Comparison of ENCODE assay signal across 6 cellular contexts in the genomic region with DNA sequence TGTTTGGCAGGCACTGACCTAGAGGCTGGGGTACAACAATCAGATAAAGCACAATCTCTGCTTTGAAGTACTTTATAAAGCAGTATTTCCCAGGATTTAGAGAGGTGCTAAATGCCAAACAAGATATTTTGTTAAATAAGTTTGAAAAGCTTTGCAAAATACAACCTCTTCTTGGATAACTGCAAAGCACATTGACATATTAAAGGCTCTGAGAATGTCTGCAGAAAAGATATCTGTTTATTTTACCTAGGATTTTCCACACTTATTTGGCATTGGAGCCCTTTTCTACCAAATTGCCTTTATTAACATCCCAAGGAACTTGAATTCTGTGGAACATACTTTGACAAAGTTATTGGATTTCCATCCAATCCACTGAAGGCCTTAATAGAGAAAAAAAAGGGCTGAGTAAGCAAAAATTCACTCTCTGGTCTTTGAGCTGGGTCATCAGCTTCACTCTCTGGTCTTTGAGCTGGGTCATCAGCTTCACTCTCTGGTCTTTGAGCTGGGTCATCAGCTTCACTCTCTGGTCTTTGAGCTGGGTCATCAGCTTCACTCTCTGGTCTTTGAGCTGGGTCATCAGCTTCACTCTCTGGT.
TF ChIP-seq lines count a peak whose summit lies in the region.

No MANE protein-coding gene starts in this region.

TF ChIP-seq in A549, 52 proteins besides CTCF, POLR2A, EP300 and RAD21:
- TF ChIP-seq MAFK (IDR thresholded peaks at IDR 0.05; ENCODE audit: partially characterized antibody) = peak; percentile 93
TF ChIP-seq in A549: peak in this region for 1; not testable (repeated sequence) for 51.

TF ChIP-seq in HEK293, 187 proteins besides CTCF, POLR2A, EP300 and RAD21:
- peak; percentile 53; the same call in 1 of the 2 replicates for TF ChIP-seq ZNF239 (tag by site-specific recombination; IDR thresholded peaks at IDR 0.05)

TF ChIP-seq in IMR-90, 13 proteins besides CTCF, POLR2A, EP300 and RAD21:
- TF ChIP-seq MAFK (IDR thresholded peaks at IDR 0.05; ENCODE audit: low read depth, low read length) = peak; percentile 92
TF ChIP-seq in IMR-90: peak in this region for 1; not testable (repeated sequence) for 12.

TF ChIP-seq in K562, 482 proteins besides CTCF, POLR2A, EP300 and RAD21:
- TF ChIP-seq MAFF (IDR thresholded peaks at IDR 0.05; ENCODE audit: low read length) (peak; percentile 87), MAFG (tag; conservative IDR thresholded peaks at IDR 0.05) (peak; percentile 60), ZNF239 (CRISPR knock-in tag; IDR thresholded peaks at IDR 0.05) (peak; percentile 84), MAFK (IDR thresholded peaks at IDR 0.05; ENCODE audit: low read length) (peak; percentile 86), RBM25 (IDR thresholded peaks at IDR 0.05; ENCODE audit: low read depth, low read length, severe bottlenecking) (peak; percentile 43), C11orf30 (IDR thresholded peaks at IDR 0.05; ENCODE audit: low read depth) (peak; percentile 64), ZNF316 (IDR thresholded peaks at IDR 0.05) (peak; percentile 84)

TF ChIP-seq in H1, 55 proteins besides CTCF, POLR2A, EP300 and RAD21:
- TF ChIP-seq MAFK (IDR thresholded peaks at IDR 0.05; ENCODE audit: low read depth, low read length) = peak; percentile 68

TF ChIP-seq in HepG2, 621 proteins besides CTCF, POLR2A, EP300 and RAD21:
- TF ChIP-seq MAFK (conservative IDR thresholded peaks at IDR 0.05 in 1 of 2, IDR thresholded peaks at IDR 0.05 in 1 of 2; ENCODE audit: low read length in 2 of 2) = peak; percentile 92
- TF ChIP-seq MAFF (IDR thresholded peaks at IDR 0.05; ENCODE audit: low read depth, low read length) = peak; percentile 95
TF ChIP-seq in HepG2: peak in this region for 2; not testable (repeated sequence) for 619.
